8 cellular contexts compared by ENCODE assay signal in genomic region chr14:55580401-55581010, GRCh38. TPM values are rescaled to one million over a fixed set of nuclear protein-coding genes. Genes with fewer than 3 reads are reported as not detected.
DNase-seq lines count a peak whose midpoint lies in the region; ATAC-seq, FAIRE-seq and TF ChIP-seq lines count a peak whose summit lies in the region.

No MANE protein-coding gene starts in this region.

- DNase-seq in CD8-positive, alpha-beta T cell, result peak; percentile 14 to 78 (median 58)
- DNase-seq in HTR-8/SVneo (ENCODE audit: insufficient read length, low spot score) (peak; percentile 36), mesenchymal stem cell (peak; percentile 53), GM19240 (ENCODE audit: insufficient read length, low spot score) (no peak)
- DNase-seq in activated CD4-positive, alpha-beta T cell treated with anti-CD3 and anti-CD28 coated beads, Interleukin-2, amount 10 ng/mL, durations not matched to agents 24 days and 14 days, result peak; percentile 89
- peak; percentile 29 for DNase-seq in stimulated activated CD8-positive, alpha-beta memory T cell treated with anti-CD3 and anti-CD28 coated beads, Interleukin-15, amount 100 ng/mL, for 24 hours (ENCODE audit: low read depth)

- H2BK12ac ChIP-seq in mesenchymal stem cell (ENCODE audit: low read length in 2 of 2), result peak overlapping the region in 1 of 2 experiments; percentile 68

- H3K4me1 Mint-ChIP-seq in CD8-positive, alpha-beta T cell (ENCODE audit: low read depth), result peaks cover 34% of the 10 kb centered on the region
- peaks cover 28% of the 10 kb centered on the region for H3K4me1 Mint-ChIP-seq in activated CD4-positive, alpha-beta T cell treated with anti-CD3 and anti-CD28 coated beads, Interleukin-2, amount 10 ng/mL, durations not matched to agents 24 days and 14 days

- intact Hi-C loops in CD8-positive, alpha-beta T cell (cut with DNase I, micrococcal nuclease), result loop anchor here (1.0 to 10.0 kb wide), 16 partner anchors 20 to 1812 kb away; partner anchors contain the start of genes FBXO34 (in 2 of the 2), MAPK1IP1L (in 2 of the 2), SOCS4 (in 2 of the 2) and WDHD1 (in 2 of the 2)
- intact Hi-C loops in activated CD4-positive, alpha-beta T cell treated with anti-CD3 and anti-CD28 coated beads, Interleukin-2, amount 10 ng/mL, durations not matched to agents 24 days and 14 days (cut with micrococcal nuclease), result loop anchor here (1.0 to 5.0 kb wide), 5 partner anchors 87 to 1688 kb away; partner anchors contain the start of genes AP5M1, ATG14 and EXOC5

- peaks cover 3% of the 10 kb centered on the region for H3K79me1 ChIP-seq in mesenchymal stem cell (replicated peaks; ENCODE audit: low read length, poor library complexity, severe bottlenecking)

- FAIRE-seq in HTR-8/SVneo (lab: Jason Lieb, UNC), result no peak

- H3K27ac ChIP-seq in CD8-positive, alpha-beta T cell (ENCODE audit: low read depth, low read length), result peak overlapping the region; percentile 61
- peak overlapping the region; percentile 54 for H3K27ac ChIP-seq in duodenal mucosa (ENCODE audit: low read depth, low read length)
- peak overlapping the region; percentile 6 for H3K27ac ChIP-seq in mesenchymal stem cell (ENCODE audit: low read length, poor library complexity, severe bottlenecking)

- H3K4me2 ChIP-seq in mesenchymal stem cell (ENCODE audit: low read length, poor library complexity, severe bottlenecking), result peak overlapping the region; percentile 87

- peak overlapping the region; percentile 88 to 95 for H3K18ac ChIP-seq in mesenchymal stem cell (ENCODE audit: low read depth in 1 of 2, low read length in 2 of 2)

- H3K14ac ChIP-seq in mesenchymal stem cell (ENCODE audit: low read length in 2 of 2), result peak overlapping the region; percentile 64 to 83

- H2AK5ac ChIP-seq in mesenchymal stem cell (ENCODE audit: low read length, severe bottlenecking), result no peak overlapping the region

- peak overlapping the region; percentile 33 for H4K8ac ChIP-seq in mesenchymal stem cell (ENCODE audit: low read length)

- peak overlapping the region; percentile 89 for H3K27ac Mint-ChIP-seq in CD8-positive, alpha-beta T cell
- H3K27ac Mint-ChIP-seq in activated CD4-positive, alpha-beta T cell treated with anti-CD3 and anti-CD28 coated beads, Interleukin-2, amount 10 ng/mL, durations not matched to agents 24 days and 14 days, result peak overlapping the region; percentile 83

- H3K36me3 ChIP-seq in CD8-positive, alpha-beta T cell (ENCODE audit: insufficient read depth, low read length), result no peaks in the 10 kb centered on the region
- H3K36me3 ChIP-seq in duodenal mucosa (ENCODE audit: control insufficient read depth in 1 of 2, insufficient read depth in 2 of 2, low read length in 2 of 2) (no peaks in the 10 kb centered on the region), mesenchymal stem cell (ENCODE audit: control insufficient read depth in 1 of 2, insufficient read depth in 2 of 2, low read depth in 1 of 2, low read length in 2 of 2) (peaks cover 0 to 18% of the 10 kb centered on the region in 2 experiments)

- H3K4me3 ChIP-seq in CD8-positive, alpha-beta T cell (ENCODE audit: low read depth, low read length), result peak overlapping the region; percentile 82
- H3K4me3 ChIP-seq in duodenal mucosa (ENCODE audit: low read depth in 1 of 2, low read length in 2 of 2) (peak overlapping the region; percentile 78 to 82), mesenchymal stem cell (ENCODE audit: insufficient read depth in 1 of 2, low read depth in 1 of 2, low read length in 2 of 2) (peak overlapping the region; percentile 92 to 96)

- H4K91ac ChIP-seq in mesenchymal stem cell (ENCODE audit: low read length), result peak overlapping the region; percentile 52

- CTCF ChIA-PET in CD8-positive, alpha-beta T cell (lab: Charles Lee), result no interaction called here

- peaks cover 44% of the 10 kb centered on the region for H3K4me1 ChIP-seq in CD8-positive, alpha-beta T cell (ENCODE audit: insufficient read depth, low read length)
- peaks cover 35 to 36% of the 10 kb centered on the region in 2 donors for H3K4me1 ChIP-seq in duodenal mucosa (ENCODE audit: control insufficient read depth in 1 of 2, insufficient read depth in 2 of 2, low read length in 2 of 2)
- H3K4me1 ChIP-seq in mesenchymal stem cell (ENCODE audit: control insufficient read depth, insufficient read depth, low read depth, low read length), result peaks cover 2% of the 10 kb centered on the region

- TF ChIP-seq CTCF in CD8-positive, alpha-beta T cell (IDR thresholded peaks at IDR 0.05), result no peak

- H2BK120ac ChIP-seq in mesenchymal stem cell (ENCODE audit: low read depth, low read length), result peak overlapping the region; percentile 87

- peak overlapping the region; percentile 40 for H2BK5ac ChIP-seq in mesenchymal stem cell (ENCODE audit: low read depth, low read length, poor library complexity, severe bottlenecking)

- no peaks in the 10 kb centered on the region for H3K27me3 Mint-ChIP-seq in CD8-positive, alpha-beta T cell (ENCODE audit: low read depth)
- no peaks in the 10 kb centered on the region for H3K27me3 Mint-ChIP-seq in activated CD4-positive, alpha-beta T cell treated with anti-CD3 and anti-CD28 coated beads, Interleukin-2, amount 10 ng/mL, durations not matched to agents 24 days and 14 days

- no peaks in the 10 kb centered on the region for H3K9me3 Mint-ChIP-seq in CD8-positive, alpha-beta T cell
- H3K9me3 Mint-ChIP-seq in activated CD4-positive, alpha-beta T cell treated with anti-CD3 and anti-CD28 coated beads, Interleukin-2, amount 10 ng/mL, durations not matched to agents 24 days and 14 days, result no peaks in the 10 kb centered on the region

- peak overlapping the region in 1 of 2 experiments; percentile 52 for H3K23ac ChIP-seq in mesenchymal stem cell (ENCODE audit: low read length in 2 of 2)

- POLR2A ChIA-PET in CD8-positive, alpha-beta T cell (lab: Charles Lee), result interaction anchor here (1.1 to 1.3 kb wide), 3 partner anchors 14 to 59 kb away, joined by 3 to 4 read pairs (median 3); no protein-coding TSS in a partner anchor

- no peaks in the 10 kb centered on the region for H3K27me3 ChIP-seq in CD8-positive, alpha-beta T cell (ENCODE audit: insufficient read depth, low read length)
- H3K27me3 ChIP-seq in duodenal mucosa (ENCODE audit: control insufficient read depth in 1 of 2, insufficient read depth in 2 of 2, low read length in 2 of 2), result no peaks in the 10 kb centered on the region
- H3K27me3 ChIP-seq in mesenchymal stem cell (ENCODE audit: control insufficient read depth in 1 of 2, insufficient read depth in 1 of 2, low read length in 2 of 2), result no peaks in the 10 kb centered on the region

- H3K36me3 Mint-ChIP-seq in CD8-positive, alpha-beta T cell, result peaks cover 7% of the 10 kb centered on the region
- H3K36me3 Mint-ChIP-seq in activated CD4-positive, alpha-beta T cell treated with anti-CD3 and anti-CD28 coated beads, Interleukin-2, amount 10 ng/mL, durations not matched to agents 24 days and 14 days (ENCODE audit: low read depth), result peaks cover 7% of the 10 kb centered on the region

- ATAC-seq in CD8-positive, alpha-beta T cell, result peak; percentile 59
- ATAC-seq in GM21367 (IDR thresholded peaks at IDR 0.05; ENCODE audit: unreplicated experiment), result peak; percentile 32

- H3K9ac ChIP-seq in duodenal mucosa (ENCODE audit: low read depth in 1 of 2, low read length in 2 of 2) (peak overlapping the region; percentile 67 to 73), mesenchymal stem cell (ENCODE audit: low read length) (peak overlapping the region; percentile 92)

- H2BK15ac ChIP-seq in mesenchymal stem cell (ENCODE audit: low read depth, poor library complexity, severe bottlenecking), result peak overlapping the region; percentile 89

- H2AFZ ChIP-seq in mesenchymal stem cell (ENCODE audit: low read depth, low read length), result peak overlapping the region; percentile 60

- no peaks in the 10 kb centered on the region for H3K9me3 ChIP-seq in CD8-positive, alpha-beta T cell (ENCODE audit: low read length)
- no peaks in the 10 kb centered on the region for H3K9me3 ChIP-seq in duodenal mucosa (ENCODE audit: control insufficient read depth in 1 of 2, low read length in 2 of 2)
- no peaks in the 10 kb centered on the region for H3K9me3 ChIP-seq in mesenchymal stem cell (ENCODE audit: control insufficient read depth, low read length)

- 1% methylated on average over 33 of the region's 76 CpGs for WGBS in mesenchymal stem cell

- peak overlapping the region; percentile 88 to 94 for H3K4ac ChIP-seq in mesenchymal stem cell (ENCODE audit: low read depth in 1 of 2, low read length in 2 of 2)

- H3K4me3 Mint-ChIP-seq in CD8-positive, alpha-beta T cell, result peak overlapping the region; percentile 88
- H3K4me3 Mint-ChIP-seq in activated CD4-positive, alpha-beta T cell treated with anti-CD3 and anti-CD28 coated beads, Interleukin-2, amount 10 ng/mL, durations not matched to agents 24 days and 14 days, result peak overlapping the region; percentile 91

RNA-seq across cellular contexts. Expression of gene KTN1, which starts 0.5 kb away (rescaled TPM):
- total RNA-seq in CD8-positive, alpha-beta T cell, result 10 to 100 TPM; 64.2 to 74.5 TPM
- 130 and 135 TPM in 2 replicates for total RNA-seq in activated CD4-positive, alpha-beta T cell treated with anti-CD3 and anti-CD28 coated beads, Interleukin-2, amount 10 ng/mL, durations not matched to agents 24 days and 14 days
- polyA plus RNA-seq in mesenchymal stem cell (2013, experiment 1 of 2), result 150 TPM
- 176 TPM for polyA plus RNA-seq in mesenchymal stem cell (2013, experiment 2 of 2)

Comparison
In these comparisons a context has a peak if more than half of its experiments do, and no peak if none do; other contexts are left out.
1. H3K27ac ChIP-seq: peak in every context shown above with its lines; median percentile 61 in CD8-positive, alpha-beta T cell; 54 in duodenal mucosa; 6 in mesenchymal stem cell.